Comparison of ENCODE assay signal across 19 cellular contexts in genomic region chr1:7220712-7221252, GRCh38.
DNase-seq lines count a peak whose midpoint lies in the region; ATAC-seq, FAIRE-seq and TF ChIP-seq lines count a peak whose summit lies in the region.
"Had no signal": no experiment of that assay in that cellular context is flagged by ENCODE, and none has a peak within 500 bp of the region (broad histone marks: within the 10 kb centered on the region; RNA-seq: fewer than 3 reads in every experiment).

No MANE protein-coding gene starts in this region.

- H3K27ac Mint-ChIP-seq in astrocyte (ENCODE audit: unreplicated experiment) = no peak overlapping the region
- H3K27ac Mint-ChIP-seq: CD4-positive, alpha-beta memory T cell had no signal

- H4K20me1 ChIP-seq in astrocyte (ENCODE audit: insufficient read depth, low read length) = no peaks in the 10 kb centered on the region
- H4K20me1 ChIP-seq in smooth muscle cell (ENCODE audit: low read depth) = no peaks in the 10 kb centered on the region
- H4K20me1 ChIP-seq: BLaER1 had no signal

- no peaks in the 10 kb centered on the region for H3F3A ChIP-seq in smooth muscle cell (ENCODE audit: low read depth)

- H3K9ac ChIP-seq in astrocyte (ENCODE audit: low read length) (peak overlapping the region; percentile 73), mesenchymal stem cell (ENCODE audit: low read length) (no peak overlapping the region), smooth muscle cell (ENCODE audit: low read depth) (no peak overlapping the region), mesendoderm (ENCODE audit: low read length) (no peak overlapping the region)
- H3K9ac ChIP-seq: BLaER1, GM23248 had no signal

- H3K27ac ChIP-seq in AG04450 (ENCODE audit: low read depth, low read length) = peak overlapping the region; percentile 75
- H3K27ac ChIP-seq in astrocyte (ENCODE audit: low read depth, low read length) = peak overlapping the region; percentile 97
- peak overlapping the region; percentile 81 for H3K27ac ChIP-seq in mesenchymal stem cell (ENCODE audit: low read length, poor library complexity, severe bottlenecking)
- peak overlapping the region; percentile 39 for H3K27ac ChIP-seq in smooth muscle cell (ENCODE audit: low read depth)
- H3K27ac ChIP-seq in mesendoderm (ENCODE audit: low read depth, low read length) = no peak overlapping the region
- H3K27ac ChIP-seq: BLaER1, HL-60 had no signal

- H2AK5ac ChIP-seq in mesenchymal stem cell (ENCODE audit: low read length, severe bottlenecking) (peak overlapping the region; percentile 85), mesendoderm (ENCODE audit: low read length) (no peak overlapping the region)

- no peaks in the 10 kb centered on the region for H3K79me2 ChIP-seq in astrocyte (ENCODE audit: insufficient read depth, low read length)
- H3K79me2 ChIP-seq in smooth muscle cell (ENCODE audit: low read depth) = no peaks in the 10 kb centered on the region
- H3K79me2 ChIP-seq in mesendoderm (ENCODE audit: control insufficient read depth, insufficient read depth, low read length) = no peaks in the 10 kb centered on the region

- H3K4me3 ChIP-seq in AG04450 (ENCODE audit: low read depth, low read length) (no peak overlapping the region), astrocyte (ENCODE audit: insufficient read depth, low read depth, low read length) (no peak overlapping the region), mesenchymal stem cell (ENCODE audit: insufficient read depth in 1 of 2, low read depth in 1 of 2, low read length in 2 of 2) (no peak overlapping the region), smooth muscle cell (no peak overlapping the region), mesendoderm (ENCODE audit: low read length) (no peak overlapping the region)
- H3K4me3 ChIP-seq: BLaER1, GM23248, HAP-1, K562 had no signal

- peaks cover 24% of the 10 kb centered on the region for H3K4me1 ChIP-seq in astrocyte (ENCODE audit: insufficient read depth, low read length)
- H3K4me1 ChIP-seq in mesenchymal stem cell (ENCODE audit: control insufficient read depth, insufficient read depth, low read depth, low read length) = peaks cover 19% of the 10 kb centered on the region
- peaks cover 4% of the 10 kb centered on the region for H3K4me1 ChIP-seq in smooth muscle cell (ENCODE audit: low read depth)
- no peaks in the 10 kb centered on the region for H3K4me1 ChIP-seq in mesendoderm (ENCODE audit: control insufficient read depth, low read depth, low read length)
- H3K4me1 ChIP-seq: HAP-1 had no signal

- H3K27me3 Mint-ChIP-seq in astrocyte (ENCODE audit: low read depth, unreplicated experiment) = no peaks in the 10 kb centered on the region

- POLR2A ChIA-PET in AG04450 (lab: Yijun Ruan, JAX) = no interaction called here

- FAIRE-seq in astrocyte (lab: Jason Lieb, UNC) = no peak
- FAIRE-seq: K562 had no signal

- no peak for DNase-seq in AG04450 (ENCODE audit: low read depth, low spot score)
- no peak for DNase-seq in astrocyte (ENCODE audit: low read depth)
- no peak for DNase-seq in mesenchymal stem cell
- no peak for DNase-seq in smooth muscle cell (lab: John Stamatoyannopoulos, UW; ENCODE audit: unreplicated experiment)
- no peak for DNase-seq in mesendoderm
- DNase-seq: ACHN; AML-193; CD4-positive, alpha-beta memory T cell; DMS153; DMS79; GF-D8 had no signal

- H3K36me3 ChIP-seq in astrocyte (ENCODE audit: insufficient read depth, low read length) (no peaks in the 10 kb centered on the region), mesenchymal stem cell (ENCODE audit: control insufficient read depth in 1 of 2, insufficient read depth in 2 of 2, low read depth in 1 of 2, low read length in 2 of 2) (no peaks in the 10 kb centered on the region), smooth muscle cell (ENCODE audit: low read depth) (no peaks in the 10 kb centered on the region), mesendoderm (ENCODE audit: control insufficient read depth, insufficient read depth, low read length) (no peaks in the 10 kb centered on the region)
- H3K36me3 ChIP-seq: BLaER1, HAP-1 had no signal

- no peak for ATAC-seq in HG03025 (IDR thresholded peaks at IDR 0.05; ENCODE audit: low FRiP score, unreplicated experiment)
- ATAC-seq in GM18858 (IDR thresholded peaks at IDR 0.05; ENCODE audit: unreplicated experiment) = no peak
- ATAC-seq: K562 had no signal

- H3K4me2 ChIP-seq in astrocyte (ENCODE audit: low read length) (peak overlapping the region; percentile 35), mesenchymal stem cell (ENCODE audit: low read length, poor library complexity, severe bottlenecking) (no peak overlapping the region), smooth muscle cell (no peak overlapping the region), mesendoderm (ENCODE audit: low read length) (no peak overlapping the region)
- H3K4me2 ChIP-seq: BLaER1 had no signal

- no peak overlapping the region for H2BK120ac ChIP-seq in mesenchymal stem cell (ENCODE audit: low read depth, low read length)
- no peak overlapping the region for H2BK120ac ChIP-seq in mesendoderm (ENCODE audit: low read depth, low read length)

- TF ChIP-seq CTCF in AG04450 (IDR thresholded peaks at IDR 0.05; ENCODE audit: low read depth, low read length) (no peak), astrocyte (IDR thresholded peaks at IDR 0.05; ENCODE audit: insufficient read depth, low read depth, low read length) (no peak), smooth muscle cell (IDR thresholded peaks at IDR 0.05; ENCODE audit: borderline replicate concordance, insufficient read depth, poor library complexity, severe bottlenecking) (no peak)

- no peak overlapping the region for H4K8ac ChIP-seq in mesenchymal stem cell (ENCODE audit: low read length)
- H4K8ac ChIP-seq in mesendoderm (ENCODE audit: low read depth, low read length) = no peak overlapping the region

- H2BK12ac ChIP-seq in mesenchymal stem cell (ENCODE audit: low read length in 2 of 2) = no peak overlapping the region

- H3K14ac ChIP-seq in mesenchymal stem cell (ENCODE audit: low read length in 2 of 2) = no peak overlapping the region

- H4K5ac ChIP-seq in mesendoderm (ENCODE audit: low read length) = no peak overlapping the region

- no peak overlapping the region for H4K91ac ChIP-seq in mesenchymal stem cell (ENCODE audit: low read length)

- H3K56ac ChIP-seq in mesendoderm (ENCODE audit: low read length) = no peak overlapping the region

- H3K9me3 Mint-ChIP-seq in astrocyte (ENCODE audit: unreplicated experiment) = no peaks in the 10 kb centered on the region
- H3K9me3 Mint-ChIP-seq: CD4-positive, alpha-beta memory T cell had no signal

- H3K36me3 Mint-ChIP-seq in astrocyte (ENCODE audit: low read depth, unreplicated experiment) = peaks cover 1% of the 10 kb centered on the region
- H3K36me3 Mint-ChIP-seq: CD14-positive monocyte; CD4-positive, alpha-beta memory T cell had no signal

- no peaks in the 10 kb centered on the region for H3K79me1 ChIP-seq in mesenchymal stem cell (replicated peaks; ENCODE audit: low read length, poor library complexity, severe bottlenecking)
- no peaks in the 10 kb centered on the region for H3K79me1 ChIP-seq in mesendoderm (ENCODE audit: low read length)

- H3K18ac ChIP-seq in mesenchymal stem cell (ENCODE audit: low read depth in 1 of 2, low read length in 2 of 2) = no peak overlapping the region
- no peak overlapping the region for H3K18ac ChIP-seq in mesendoderm (ENCODE audit: low read length)

- H2BK15ac ChIP-seq in mesenchymal stem cell (ENCODE audit: low read depth, poor library complexity, severe bottlenecking) (no peak overlapping the region), mesendoderm (replicated peaks; ENCODE audit: low read depth) (no peak overlapping the region)

- H3K4ac ChIP-seq in mesenchymal stem cell (ENCODE audit: low read depth in 1 of 2, low read length in 2 of 2) (no peak overlapping the region), mesendoderm (ENCODE audit: low read depth, low read length) (no peak overlapping the region)

- H3K23ac ChIP-seq in mesenchymal stem cell (ENCODE audit: low read length in 2 of 2) = no peak overlapping the region
- H3K23ac ChIP-seq in mesendoderm (ENCODE audit: low read length) = no peak overlapping the region

- H3K27me3 ChIP-seq in AG04450 (ENCODE audit: control insufficient read depth, insufficient read depth, low read length) (no peaks in the 10 kb centered on the region), astrocyte (ENCODE audit: insufficient read depth, low read length) (no peaks in the 10 kb centered on the region), mesenchymal stem cell (ENCODE audit: control insufficient read depth in 1 of 2, insufficient read depth in 1 of 2, low read length in 2 of 2) (no peaks in the 10 kb centered on the region), smooth muscle cell (ENCODE audit: low read depth) (no peaks in the 10 kb centered on the region), mesendoderm (ENCODE audit: insufficient read depth, low read length, poor library complexity) (no peaks in the 10 kb centered on the region)
- H3K27me3 ChIP-seq: BLaER1 had no signal

- CTCF ChIA-PET in AG04450 (lab: Charles Lee) = interaction anchor here (0.6 to 1.0 kb wide), 2 partner anchors 439 to 501 kb away, joined by 3 read pairs; no protein-coding TSS in a partner anchor

- H2BK5ac ChIP-seq in mesenchymal stem cell (ENCODE audit: low read depth, low read length, poor library complexity, severe bottlenecking) (peak overlapping the region; percentile 86), mesendoderm (ENCODE audit: low read length) (no peak overlapping the region)

- peaks cover 7% of the 10 kb centered on the region for H3K9me3 ChIP-seq in AG04450 (ENCODE audit: control insufficient read depth, insufficient read depth, low read length)
- no peaks in the 10 kb centered on the region for H3K9me3 ChIP-seq in astrocyte (ENCODE audit: insufficient read depth, low read depth, low read length)
- no peaks in the 10 kb centered on the region for H3K9me3 ChIP-seq in mesenchymal stem cell (ENCODE audit: control insufficient read depth, low read length)
- H3K9me3 ChIP-seq in smooth muscle cell (replicated peaks; ENCODE audit: low read depth) = no peaks in the 10 kb centered on the region
- H3K9me3 ChIP-seq: HAP-1 had no signal

- 92% methylated on average over 13 of the region's 13 CpGs for WGBS in mesenchymal stem cell
- 96% methylated on average over 13 of the region's 13 CpGs for WGBS in smooth muscle cell (ENCODE audit: low lambda C conversion rate)
- WGBS in mesendoderm (ENCODE audit: extremely low coverage, insufficient coverage, low lambda C conversion rate) = no CpG with 5 or more reads among the region's 13 CpGs

- peaks cover 14% of the 10 kb centered on the region for H3K4me1 Mint-ChIP-seq in astrocyte (ENCODE audit: low read depth, unreplicated experiment)
- H3K4me1 Mint-ChIP-seq: CD14-positive monocyte; CD4-positive, alpha-beta memory T cell had no signal

- H2AFZ ChIP-seq in astrocyte (ENCODE audit: low read depth, low read length) (peak overlapping the region; percentile 69), mesenchymal stem cell (ENCODE audit: low read depth, low read length) (no peak overlapping the region), smooth muscle cell (ENCODE audit: low read depth) (no peak overlapping the region)
- H2AFZ ChIP-seq: GM23248 had no signal

- no peak overlapping the region for H3K4me3 Mint-ChIP-seq in astrocyte (ENCODE audit: unreplicated experiment)
- H3K4me3 Mint-ChIP-seq: CD14-positive monocyte; CD4-positive, alpha-beta memory T cell had no signal
